ENCODE assay signal across 9 cellular contexts in the genomic region with DNA sequence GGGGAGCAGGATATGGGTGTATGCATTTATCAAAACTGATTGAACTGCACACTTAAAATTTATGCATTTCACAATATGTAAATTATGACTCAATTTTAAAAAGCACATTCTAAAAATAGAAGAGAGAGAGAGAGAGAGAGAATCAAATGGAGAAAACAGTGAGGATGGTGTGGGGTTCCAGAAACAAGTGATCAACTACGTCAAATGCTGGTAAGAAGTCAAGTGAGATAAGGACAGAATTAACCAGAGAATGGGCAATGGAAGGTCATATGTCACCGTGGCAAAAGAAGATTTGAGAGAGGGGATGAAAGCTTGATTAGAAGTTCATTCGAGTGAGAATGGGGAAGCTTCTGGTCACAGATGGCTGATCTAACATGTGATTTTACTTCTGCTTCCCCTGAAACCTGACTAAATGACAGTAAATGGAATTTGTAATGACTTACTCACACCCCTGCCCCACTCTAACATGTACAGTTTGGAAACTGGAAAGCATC.
DNase-seq lines count a peak whose midpoint lies in the region; ATAC-seq lines count a peak whose summit lies in the region.
"Had no signal": no experiment of that assay in that cellular context is flagged by ENCODE, and none has a peak within 500 bp of the region (broad histone marks: within the 10 kb centered on the region; RNA-seq: fewer than 3 reads in every experiment).

No MANE protein-coding gene starts in this region.

- peak overlapping the region; percentile 63 for H3K4me3 Mint-ChIP-seq in stimulated activated naive CD8-positive, alpha-beta T cell treated with anti-CD3 and anti-CD28 coated beads, Interleukin-15, Interleukin-2, amounts not matched to agents 100 ng/mL and 50 ng/mL, for 24 hours

- peak overlapping the region; percentile 93 to 96 for H3K27ac Mint-ChIP-seq in activated naive CD4-positive, alpha-beta T cell treated with anti-CD3 and anti-CD28 coated beads, Interleukin-2, amount 50 U/mL, for 72 hours
- peak overlapping the region; percentile 99 for H3K27ac Mint-ChIP-seq in stimulated activated naive CD8-positive, alpha-beta T cell treated with anti-CD3 and anti-CD28 coated beads, Interleukin-15, Interleukin-2, amounts not matched to agents 100 ng/mL and 50 ng/mL, for 24 hours

- peak; percentile 59 for DNase-seq in stimulated activated CD4-positive, alpha-beta T cell treated with anti-CD3 and anti-CD28 coated beads, Interleukin-4, amount 100 ng/mL, for 24 hours
- no peak for DNase-seq in stimulated activated CD4-positive, alpha-beta T cell treated with anti-CD3 and anti-CD28 coated beads, Interleukin-12 subunit alpha, Interleukin-12 subunit beta, amount 100 ng/mL, for 4 hours
- peak in 1 of 2 donors; percentile 38 for DNase-seq in activated naive CD4-positive, alpha-beta T cell treated with anti-CD3 and anti-CD28 coated beads, Interleukin-2, amount 50 U/mL, for 72 hours (ENCODE audit: low spot score in 2 of 2)
- DNase-seq in cerebellum (ENCODE audit: low spot score) (no peak), hippocampal formation (lab: John Stamatoyannopoulos, UW) (no peak), NCI-H2196 treated with DMSO at 0.1 percent for 48 hours (lab: John Stamatoyannopoulos, UW; ENCODE audit: unreplicated experiment) (no peak)
- DNase-seq: heart left ventricle had no signal

- peaks cover 10 to 25% of the 10 kb centered on the region in 2 donors for H3K9me3 Mint-ChIP-seq in activated naive CD4-positive, alpha-beta T cell treated with anti-CD3 and anti-CD28 coated beads, Interleukin-2, amount 50 U/mL, for 72 hours
- peaks cover 13% of the 10 kb centered on the region for H3K9me3 Mint-ChIP-seq in stimulated activated naive CD8-positive, alpha-beta T cell treated with anti-CD3 and anti-CD28 coated beads, Interleukin-15, Interleukin-2, amounts not matched to agents 100 ng/mL and 50 ng/mL, for 24 hours

- peak; percentile 76 for ATAC-seq in HG03342 (IDR thresholded peaks at IDR 0.05; ENCODE audit: unreplicated experiment)
- peak; percentile 80 to 86 for ATAC-seq in activated naive CD4-positive, alpha-beta T cell treated with anti-CD3 and anti-CD28 coated beads, Interleukin-2, amount 50 U/mL, for 72 hours

- H3K27me3 Mint-ChIP-seq in stimulated activated naive CD8-positive, alpha-beta T cell treated with anti-CD3 and anti-CD28 coated beads, Interleukin-15, Interleukin-2, amounts not matched to agents 100 ng/mL and 50 ng/mL, for 24 hours, result no peaks in the 10 kb centered on the region

- H3K4me1 Mint-ChIP-seq in stimulated activated naive CD8-positive, alpha-beta T cell treated with anti-CD3 and anti-CD28 coated beads, Interleukin-15, Interleukin-2, amounts not matched to agents 100 ng/mL and 50 ng/mL, for 24 hours (ENCODE audit: low read depth), result peaks cover 90% of the 10 kb centered on the region

- peaks cover 40 to 42% of the 10 kb centered on the region in 2 donors for H3K36me3 Mint-ChIP-seq in activated naive CD4-positive, alpha-beta T cell treated with anti-CD3 and anti-CD28 coated beads, Interleukin-2, amount 50 U/mL, for 72 hours
- H3K36me3 Mint-ChIP-seq in stimulated activated naive CD8-positive, alpha-beta T cell treated with anti-CD3 and anti-CD28 coated beads, Interleukin-15, Interleukin-2, amounts not matched to agents 100 ng/mL and 50 ng/mL, for 24 hours (ENCODE audit: low read depth), result peaks cover 53% of the 10 kb centered on the region
